Comparison of ENCODE assay signal across 25 cellular contexts in the genomic region with DNA sequence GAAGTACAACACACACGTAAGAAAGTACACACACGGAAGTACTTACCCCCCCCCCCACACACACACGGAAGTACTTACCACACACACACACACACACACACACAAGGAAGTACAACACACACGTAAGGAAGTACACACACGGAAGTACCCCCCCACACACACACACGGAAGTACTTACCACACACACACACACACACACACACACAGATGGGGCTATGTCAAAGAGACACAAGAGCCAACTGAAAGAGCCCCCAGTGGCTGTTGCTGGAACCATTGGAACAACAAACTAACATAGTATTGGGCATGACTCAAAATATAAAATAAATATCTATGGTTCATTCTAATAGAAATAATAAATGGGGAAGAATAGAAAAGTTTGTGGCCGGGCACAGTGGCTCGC. TPM values are rescaled to one million over a fixed set of nuclear protein-coding genes. Genes with fewer than 3 reads are reported as not detected.
DNase-seq lines count a peak whose midpoint lies in the region; ATAC-seq and TF ChIP-seq lines count a peak whose summit lies in the region.
"Had no signal": no experiment of that assay in that cellular context is flagged by ENCODE, and none has a peak within 500 bp of the region (broad histone marks: within the 10 kb centered on the region; RNA-seq: fewer than 3 reads in every experiment).

No MANE protein-coding gene starts in this region.

- no peak for ATAC-seq in activated T-cell treated with anti-CD3 and anti-CD28 coated beads, Interleukin-2, amount 50 U/mL, for 72 hours (replicated peaks in 1 of 2)
- no peak for ATAC-seq in activated T-helper 17 cell treated with anti-CD3 and anti-CD28 coated beads, Interleukin-2, amount 50 U/mL, for 72 hours (replicated peaks)
- no peak for ATAC-seq in HG03442 (IDR thresholded peaks at IDR 0.05; ENCODE audit: unreplicated experiment)
- ATAC-seq: activated CD8-positive, alpha-beta T cell treated with anti-CD3 and anti-CD28 coated beads, Interleukin-2, amount 10 ng/mL, durations not matched to agents 7 days and 5 days; heart left ventricle; left colon; stimulated activated naive CD8-positive, alpha-beta T cell treated with anti-CD3 and anti-CD28 coated beads, Interleukin-15, amount 100 ng/mL, for 72 hours had no signal

- peak; percentile 15 for TF ChIP-seq CTCF in cardiac fibroblast (IDR thresholded peaks at IDR 0.05; ENCODE audit: low read depth, low read length)

- H3K27ac Mint-ChIP-seq in activated T-cell treated with anti-CD3 and anti-CD28 coated beads, Interleukin-2, amount 50 U/mL, for 72 hours = peak overlapping the region; percentile 22
- no peak overlapping the region for H3K27ac Mint-ChIP-seq in activated T-helper 17 cell treated with anti-CD3 and anti-CD28 coated beads, Interleukin-2, amount 50 U/mL, for 72 hours
- H3K27ac Mint-ChIP-seq: activated CD8-positive, alpha-beta T cell treated with anti-CD3 and anti-CD28 coated beads, Interleukin-2, amount 10 ng/mL, durations not matched to agents 7 days and 5 days; T-helper 1 cell treated with Interleukin-12 subunit alpha and Interleukin-12 subunit beta and Interleukin-4 antibody, amounts not matched to agents 30 μg/mL and 1 μg/mL, for 36 hours had no signal

- peaks cover 5% of the 10 kb centered on the region for H3K27me3 Mint-ChIP-seq in activated T-cell treated with anti-CD3 and anti-CD28 coated beads, Interleukin-2, amount 50 U/mL, for 72 hours (ENCODE audit: low read depth)
- peaks cover 3% of the 10 kb centered on the region for H3K27me3 Mint-ChIP-seq in activated T-helper 17 cell treated with anti-CD3 and anti-CD28 coated beads, Interleukin-2, amount 50 U/mL, for 72 hours
- H3K27me3 Mint-ChIP-seq: stimulated activated naive CD8-positive, alpha-beta T cell treated with anti-CD3 and anti-CD28 coated beads, Interleukin-15, amount 100 ng/mL, for 72 hours had no signal

- H3K4me3 Mint-ChIP-seq in activated T-cell treated with anti-CD3 and anti-CD28 coated beads, Interleukin-2, amount 50 U/mL, for 72 hours = no peak overlapping the region
- H3K4me3 Mint-ChIP-seq in activated T-helper 17 cell treated with anti-CD3 and anti-CD28 coated beads, Interleukin-2, amount 50 U/mL, for 72 hours = no peak overlapping the region
- H3K4me3 Mint-ChIP-seq: activated CD8-positive, alpha-beta T cell treated with anti-CD3 and anti-CD28 coated beads, Interleukin-2, amount 10 ng/mL, durations not matched to agents 7 days and 5 days; stimulated activated naive CD8-positive, alpha-beta T cell treated with anti-CD3 and anti-CD28 coated beads, Interleukin-15, amount 100 ng/mL, for 72 hours; T-helper 1 cell treated with Interleukin-12 subunit alpha and Interleukin-12 subunit beta and Interleukin-4 antibody, amounts not matched to agents 30 μg/mL and 1 μg/mL, for 36 hours had no signal

- DNase-seq in activated T-cell treated with anti-CD3 and anti-CD28 coated beads, Interleukin-2, amount 50 U/mL, for 72 hours = no peak
- DNase-seq in activated T-cell treated with anti-CD3 and anti-CD28 coated beads, Interleukin-2, amount 50 U/mL, for 1 hour = no peak
- DNase-seq in LHCN-M2 (ENCODE audit: low read depth) (peak; percentile 49), cardiac fibroblast (ENCODE audit: low read depth in 2 of 2) (peak; percentile 26 to 49), GM19240 (ENCODE audit: insufficient read length, low spot score) (no peak), amygdala (lab: John Stamatoyannopoulos, UW) (no peak)
- DNase-seq: 8988T; activated CD8-positive, alpha-beta T cell treated with anti-CD3 and anti-CD28 coated beads, Interleukin-2, amount 10 ng/mL, durations not matched to agents 7 days and 5 days; activated gamma-delta T cell treated with Interleukin-2 at 50 U/mL for 16 hours; activated T-cell treated with anti-CD3 and anti-CD28 coated beads for 4 hours; amniotic stem cell; COR-L47; DMS79 treated with DMSO at 0.1 percent for 48 hours; heart left ventricle; left colon; NCI-H1092 treated with DMSO at 0.1 percent for 48 hours; NCI-H2029; NCI-H226; NCI-H748 treated with DMSO at 0.1 percent for 48 hours; stimulated activated naive CD8-positive, alpha-beta T cell treated with anti-CD3 and anti-CD28 coated beads, Interleukin-15, amount 100 ng/mL, for 72 hours; thyroid gland had no signal

- H3K4me1 Mint-ChIP-seq in activated T-cell treated with anti-CD3 and anti-CD28 coated beads, Interleukin-2, amount 50 U/mL, for 72 hours (ENCODE audit: low read depth) = peaks cover 15% of the 10 kb centered on the region
- H3K4me1 Mint-ChIP-seq in activated T-helper 17 cell treated with anti-CD3 and anti-CD28 coated beads, Interleukin-2, amount 50 U/mL, for 72 hours = peaks cover 8% of the 10 kb centered on the region

- H3K36me3 Mint-ChIP-seq in activated T-cell treated with anti-CD3 and anti-CD28 coated beads, Interleukin-2, amount 50 U/mL, for 72 hours (ENCODE audit: insufficient read depth in 2 of 2) = peaks cover 0 to 2% of the 10 kb centered on the region in 2 donors
- H3K36me3 Mint-ChIP-seq in activated T-helper 17 cell treated with anti-CD3 and anti-CD28 coated beads, Interleukin-2, amount 50 U/mL, for 72 hours (ENCODE audit: low read depth) = no peaks in the 10 kb centered on the region

- H3K4me3 ChIP-seq in cardiac fibroblast (replicated peaks in 1 of 2; ENCODE audit: low read depth in 2 of 2, low read length in 2 of 2) = no peak overlapping the region
- H3K4me3 ChIP-seq: heart left ventricle, SK-N-MC, thyroid gland had no signal

- no peaks in the 10 kb centered on the region for H3K9me3 Mint-ChIP-seq in activated T-cell treated with anti-CD3 and anti-CD28 coated beads, Interleukin-2, amount 50 U/mL, for 72 hours
- H3K9me3 Mint-ChIP-seq in activated T-helper 17 cell treated with anti-CD3 and anti-CD28 coated beads, Interleukin-2, amount 50 U/mL, for 72 hours = no peaks in the 10 kb centered on the region
- H3K9me3 Mint-ChIP-seq: stimulated activated naive CD8-positive, alpha-beta T cell treated with anti-CD3 and anti-CD28 coated beads, Interleukin-15, amount 100 ng/mL, for 72 hours; T-helper 1 cell treated with Interleukin-12 subunit alpha and Interleukin-12 subunit beta and Interleukin-4 antibody, amounts not matched to agents 30 μg/mL and 1 μg/mL, for 36 hours had no signal

RNA-seq across cellular contexts. Expression of a gene that starts 4.9 kb away (rescaled TPM):
- total RNA-seq in activated T-cell treated with anti-CD3 and anti-CD28 coated beads, Interleukin-2, amount 50 U/mL, for 72 hours = 10 to 100 TPM; 39.7 to 50.3 TPM
- 26.7 and 33.8 TPM in 2 replicates for total RNA-seq in LHCN-M2 (2014; rRNA removed)
- 19.9 TPM for polyA plus RNA-seq in LHCN-M2 (2012)
- 10 to 100 TPM; 24.6 to 41.3 TPM for total RNA-seq in activated T-helper 17 cell treated with anti-CD3 and anti-CD28 coated beads, Interleukin-2, amount 50 U/mL, for 72 hours

RNA-seq across cellular contexts. Expression of a gene that starts 56.4 kb away (rescaled TPM):
- total RNA-seq in activated T-cell treated with anti-CD3 and anti-CD28 coated beads, Interleukin-2, amount 50 U/mL, for 72 hours = under 1 TPM; 0.39 to 0.70 TPM
- 148 and 189 TPM in 2 replicates for total RNA-seq in LHCN-M2 (2014; rRNA removed)
- polyA plus RNA-seq in LHCN-M2 (2012) = 47.1 TPM
- total RNA-seq in activated T-helper 17 cell treated with anti-CD3 and anti-CD28 coated beads, Interleukin-2, amount 50 U/mL, for 72 hours = under 1 TPM; 0.11 to 0.37 TPM

Comparison
In these comparisons a context has a peak if more than half of its experiments do, and no peak if none do; other contexts are left out.
1. DNase-seq: peak in LHCN-M2 (single experiment) and cardiac fibroblast (2 of 2); none in activated T-cell treated with anti-CD3 and anti-CD28 coated beads, Interleukin-2, amount 50 U/mL, for 72 hours (0 of 2), activated T-cell treated with anti-CD3 and anti-CD28 coated beads, Interleukin-2, amount 50 U/mL, for 1 hour (single experiment), GM19240 (single experiment) and amygdala (0 of 56).
2. RNA of a gene that starts 56.4 kb away (total RNA-seq): 148 to 189 TPM in LHCN-M2; 0.39 to 0.70 TPM in activated T-cell treated with anti-CD3 and anti-CD28 coated beads, Interleukin-2, amount 50 U/mL, for 72 hours and 0.11 to 0.37 TPM in activated T-helper 17 cell treated with anti-CD3 and anti-CD28 coated beads, Interleukin-2, amount 50 U/mL, for 72 hours; every median in the first group is over 10 times any median in the second.